Comparison of ENCODE assay signal across 29 cellular contexts in genomic region chr2:210517169-210517693, GRCh38. TPM values are rescaled to one million over a fixed set of nuclear protein-coding genes. Genes with fewer than 3 reads are reported as not detected.
DNase-seq lines count a peak whose midpoint lies in the region; ATAC-seq, FAIRE-seq and TF ChIP-seq lines count a peak whose summit lies in the region.
"Had no signal": no experiment of that assay in that cellular context is flagged by ENCODE, and none has a peak within 500 bp of the region (broad histone marks: within the 10 kb centered on the region; RNA-seq: fewer than 3 reads in every experiment).

No MANE protein-coding gene starts in this region.

- no peaks in the 10 kb centered on the region for H3K79me2 ChIP-seq in HepG2 (ENCODE audit: insufficient read depth, low read length)
- no peaks in the 10 kb centered on the region for H3K79me2 ChIP-seq in hepatocyte

- H3K4me3 ChIP-seq in HepG2 (replicated peaks in 1 of 3; ENCODE audit: insufficient read depth in 1 of 3, low read depth in 2 of 3, low read length in 3 of 3) (no peak overlapping the region), right lobe of liver (no peak overlapping the region), hepatocyte (no peak overlapping the region), mucosa of descending colon (no peak overlapping the region), small intestine (ENCODE audit: low read depth in 1 of 2, low read length in 2 of 2) (no peak overlapping the region), esophagus muscularis mucosa (no peak overlapping the region)
- H3K4me3 ChIP-seq: BLaER1, GM12878 had no signal

- no peaks in the 10 kb centered on the region for H3K36me3 ChIP-seq in HepG2 (replicated peaks in 1 of 2; ENCODE audit: control insufficient read depth in 1 of 2, insufficient read depth in 2 of 2, low read length in 2 of 2)
- H3K36me3 ChIP-seq in right lobe of liver: no peaks in the 10 kb centered on the region
- H3K36me3 ChIP-seq in hepatocyte (replicated peaks; ENCODE audit: insufficient read depth, low read depth): no peaks in the 10 kb centered on the region
- no peaks in the 10 kb centered on the region for H3K36me3 ChIP-seq in mucosa of descending colon (ENCODE audit: low read depth)
- no peaks in the 10 kb centered on the region for H3K36me3 ChIP-seq in small intestine (ENCODE audit: control insufficient read depth in 2 of 2, insufficient read depth in 2 of 2, low read length in 2 of 2)
- no peaks in the 10 kb centered on the region for H3K36me3 ChIP-seq in esophagus muscularis mucosa
- H3K36me3 ChIP-seq: BE2C, BLaER1 had no signal

- H3K9me3 ChIP-seq in HepG2 (ENCODE audit: low read length): no peaks in the 10 kb centered on the region
- H3K9me3 ChIP-seq in right lobe of liver: no peaks in the 10 kb centered on the region
- no peaks in the 10 kb centered on the region for H3K9me3 ChIP-seq in hepatocyte (ENCODE audit: low read depth)
- H3K9me3 ChIP-seq in mucosa of descending colon: no peaks in the 10 kb centered on the region
- H3K9me3 ChIP-seq in small intestine (ENCODE audit: control insufficient read depth, low read depth): no peaks in the 10 kb centered on the region
- H3K9me3 ChIP-seq in esophagus muscularis mucosa: peaks cover 0 to 11% (median 0%) of the 10 kb centered on the region in 4 donors
- H3K9me3 ChIP-seq: BE2C had no signal

- intact Hi-C loops in HepG2 (cut with micrococcal nuclease; ENCODE audit: unreplicated experiment): no loop called here
- intact Hi-C loops in right lobe of liver (cut with DNase I): no loop called here
- intact Hi-C loops in mucosa of descending colon (cut with DNase I, micrococcal nuclease): no loop called here
- intact Hi-C loops in esophagus muscularis mucosa (cut with DNase I): loop anchor here (10.0 kb wide), 1 partner anchor 1852 kb away; no protein-coding TSS in a partner anchor

- in situ Hi-C loops in HepG2 (cut with HindIII; ENCODE audit: extremely low pct_ligation_motif_present, low pct_unique_long_range_greater_than_20kb): no loop called here

- TF ChIP-seq RAD21 in HepG2 (CRISPR knock-in tag; IDR thresholded peaks at IDR 0.05): no peak

- FAIRE-seq in HepG2 (lab: Jason Lieb, UNC) (no peak), small intestine (lab: Jason Lieb, UNC) (no peak)
- FAIRE-seq: A204.1, GM12878, GM12892, GM18507 had no signal

- CTCF ChIA-PET in HepG2 (lab: Yijun Ruan, JAX; ENCODE audit: low intra/inter-chr PET ratio, low total read pairs): no interaction called here

- TF ChIP-seq POLR2A in HepG2 (IDR thresholded peaks at IDR 0.05; ENCODE audit: insufficient read depth in 1 of 2, low read depth in 2 of 2, low read length in 2 of 2) (no peak), right lobe of liver (IDR thresholded peaks at IDR 0.05) (no peak), esophagus muscularis mucosa (IDR thresholded peaks at IDR 0.05; ENCODE audit: low read depth) (no peak)

- DNase-seq in HepG2 (ENCODE audit: low spot score) (peak; percentile 36), right lobe of liver (no peak), hepatocyte (ENCODE audit: low spot score) (peak; percentile 28), mucosa of descending colon (peak in 1 of 3 donors; percentile 5), small intestine (peak; percentile 94), esophagus muscularis mucosa (ENCODE audit: extremely low spot score) (no peak), germinal center (ENCODE audit: low spot score) (no peak), NCI-H2171 (lab: John Stamatoyannopoulos, UW) (no peak)
- DNase-seq: ACHN; BE2C; C1 segment of cervical spinal cord; CD4-positive, alpha-beta memory T cell; CD4-positive, CD25-positive, alpha-beta regulatory T cell; CD8-positive, alpha-beta memory T cell; COR-L47; DMS 273 treated with DMSO at 0.1 percent for 48 hours; DMS153; DMS53; DMS79; DND-41; EL; GDM1 had no signal

- no peaks in the 10 kb centered on the region for H3K9me2 ChIP-seq in hepatocyte (replicated peaks; ENCODE audit: insufficient read depth)

- POLR2A ChIA-PET in HepG2 (lab: Yijun Ruan, JAX): no interaction called here

- H4K20me1 ChIP-seq in HepG2 (ENCODE audit: insufficient read depth, low read length) (no peaks in the 10 kb centered on the region), hepatocyte (ENCODE audit: insufficient read depth, poor library complexity, severe bottlenecking) (no peaks in the 10 kb centered on the region)
- H4K20me1 ChIP-seq: BLaER1 had no signal

- H3K4me1 ChIP-seq in HepG2 (ENCODE audit: insufficient read depth, low read length): peaks cover 8% of the 10 kb centered on the region
- no peaks in the 10 kb centered on the region for H3K4me1 ChIP-seq in right lobe of liver
- H3K4me1 ChIP-seq in hepatocyte (ENCODE audit: insufficient read depth): no peaks in the 10 kb centered on the region
- H3K4me1 ChIP-seq in mucosa of descending colon (ENCODE audit: low read depth): no peaks in the 10 kb centered on the region
- peaks cover 0 to 2% of the 10 kb centered on the region in 2 donors for H3K4me1 ChIP-seq in small intestine (ENCODE audit: control insufficient read depth in 2 of 2, insufficient read depth in 1 of 2, low read depth in 1 of 2, low read length in 1 of 2)
- H3K4me1 ChIP-seq in esophagus muscularis mucosa: no peaks in the 10 kb centered on the region
- H3K4me1 ChIP-seq: BE2C, BLaER1 had no signal

- no peak overlapping the region for H3K9ac ChIP-seq in HepG2 (ENCODE audit: insufficient read depth, low read depth, low read length)
- H3K9ac ChIP-seq: BLaER1 had no signal

- TF ChIP-seq CTCF in HepG2 (CRISPR knock-in tag; IDR thresholded peaks at IDR 0.05) (no peak), right lobe of liver (IDR thresholded peaks at IDR 0.05) (no peak), hepatocyte (IDR thresholded peaks at IDR 0.05; ENCODE audit: poor library complexity) (no peak), mucosa of descending colon (IDR thresholded peaks at IDR 0.05) (no peak), esophagus muscularis mucosa (IDR thresholded peaks at IDR 0.05) (no peak)

- ATAC-seq in HepG2: no peak
- no peak for ATAC-seq in right lobe of liver
- peak; percentile 63 for ATAC-seq in mucosa of descending colon
- ATAC-seq: GM12878 had no signal

- WGBS in HepG2 (ENCODE audit: low lambda C conversion rate): 64% methylated on average over 5 of the region's 5 CpGs
- WGBS in right lobe of liver (ENCODE audit: insufficient coverage, low coverage, low lambda C conversion rate, missing lambda C conversion rate): 76% methylated on average over 5 of the region's 5 CpGs
- WGBS in hepatocyte (ENCODE audit: low lambda C conversion rate, missing lambda C conversion rate): 49% methylated on average over 5 of the region's 5 CpGs
- 13 to 59% (median 30%) methylated on average over 5 of the region's 5 CpGs for WGBS in small intestine, 3 donors
- WGBS in esophagus muscularis mucosa: 87% methylated on average over 5 of the region's 5 CpGs

- no peaks in the 10 kb centered on the region for H3K27me3 ChIP-seq in HepG2 (ENCODE audit: control insufficient read depth in 1 of 2, insufficient read depth in 2 of 2, low read length in 2 of 2)
- H3K27me3 ChIP-seq in right lobe of liver: no peaks in the 10 kb centered on the region
- no peaks in the 10 kb centered on the region for H3K27me3 ChIP-seq in hepatocyte
- H3K27me3 ChIP-seq in small intestine (ENCODE audit: control insufficient read depth in 2 of 2, insufficient read depth in 2 of 2, low read length in 2 of 2): no peaks in the 10 kb centered on the region
- H3K27me3 ChIP-seq in esophagus muscularis mucosa: no peaks in the 10 kb centered on the region
- H3K27me3 ChIP-seq: BLaER1 had no signal

- no TSS peak for BruUV-seq in HepG2 (replicated peaks; lab: Mats Ljungman, UMichigan)

- 0 out of 4 replicates have a peak, but pooled peaks of 1 of the 2 experiments have one; percentile 10 for TF ChIP-seq EP300 in HepG2 (IDR thresholded peaks at IDR 0.05; ENCODE audit: low read depth in 2 of 2, low read length in 2 of 2)
- TF ChIP-seq EP300 in HepG2 (CRISPR knock-in tag; IDR thresholded peaks at IDR 0.05; ENCODE audit: borderline replicate concordance): no peak
- no peak for TF ChIP-seq EP300 in esophagus muscularis mucosa (IDR thresholded peaks at IDR 0.05)

- H3K4me2 ChIP-seq in HepG2 (ENCODE audit: low read depth, low read length) (no peak overlapping the region), hepatocyte (no peak overlapping the region)
- H3K4me2 ChIP-seq: BLaER1 had no signal

- H2AFZ ChIP-seq in HepG2 (ENCODE audit: low read length) (no peak overlapping the region), hepatocyte (no peak overlapping the region)

- H3K27ac ChIP-seq in HepG2 (ENCODE audit: extremely low read length, insufficient read depth, low read length): no peak overlapping the region
- H3K27ac ChIP-seq in right lobe of liver: no peak overlapping the region
- peak overlapping the region; percentile 19 for H3K27ac ChIP-seq in hepatocyte
- no peak overlapping the region for H3K27ac ChIP-seq in small intestine (ENCODE audit: low read depth in 1 of 2, low read length in 1 of 2)
- no peak overlapping the region for H3K27ac ChIP-seq in esophagus muscularis mucosa (replicated peaks in 1 of 4)
- H3K27ac ChIP-seq: 22Rv1, BLaER1 had no signal

RNA-seq across cellular contexts. Expression of gene CPS1, which starts 39.2 kb away (rescaled TPM):
- total RNA-seq in HepG2 (2016; rRNA removed; fragmentation: Illumina TruSeq; extraction: Trizol): 44.9 and 51.7 TPM in 2 replicates
- total RNA-seq in HepG2 (2016; cell fraction: cytosol; rRNA removed; fragmentation: Illumina TruSeq; extraction: Trizol; ENCODE audit: low read depth): 4.5 and 7.1 TPM in 2 replicates
- 42.6 and 49.0 TPM in 2 replicates for total RNA-seq in HepG2 (2016; cell fraction: insoluble cytoplasmic fraction; rRNA removed; fragmentation: Illumina TruSeq; extraction: Trizol)
- total RNA-seq in HepG2 (2016; cell fraction: membrane; rRNA removed; fragmentation: Illumina TruSeq; extraction: Trizol): 22.1 and 24.3 TPM in 2 replicates
- 47.7 and 52.3 TPM in 2 replicates for total RNA-seq in HepG2 (2016; cell fraction: nucleus; rRNA removed; fragmentation: Illumina TruSeq; extraction: Trizol)
- 17.6 and 24.4 TPM in 2 replicates for polyA plus RNA-seq in HepG2 (2011; rRNA removed)
- polyA plus RNA-seq in HepG2 (2011; cell fraction: cytosol; rRNA removed): 16.5 and 18.6 TPM in 2 replicates
- 16.9 and 18.9 TPM in 2 replicates for polyA plus RNA-seq in HepG2 (2011; cell fraction: nucleus; rRNA removed)
- polyA plus RNA-seq in HepG2 (2012): 13.0 and 24.2 TPM in 2 replicates
- 1.3 and 1.4 TPM in 2 replicates for polyA plus RNA-seq in HepG2 (2016; cell fraction: cytosol; fragmentation: Illumina TruSeq; extraction: Trizol; ENCODE audit: low read depth)
- polyA plus RNA-seq in HepG2 (2016; cell fraction: insoluble cytoplasmic fraction; fragmentation: Illumina TruSeq; extraction: Trizol; ENCODE audit: low read depth): 22.9 and 25.1 TPM in 2 replicates
- 7.7 and 8.8 TPM in 2 replicates for polyA plus RNA-seq in HepG2 (2016; cell fraction: membrane; fragmentation: Illumina TruSeq; extraction: Trizol; ENCODE audit: low read depth)
- 28.4 and 30.6 TPM in 2 replicates for polyA plus RNA-seq in HepG2 (2016; cell fraction: nucleus; fragmentation: Illumina TruSeq; extraction: Trizol; ENCODE audit: insufficient read depth, low read depth)
- polyA minus RNA-seq in HepG2 (2011; rRNA and poly(A)+ RNA removed; ENCODE audit: low replicate concordance): 49.7 and 1,370 TPM in 2 replicates
- polyA minus RNA-seq in HepG2 (2011; cell fraction: cytosol; rRNA and poly(A)+ RNA removed): 44.2 and 46.4 TPM in 2 replicates
- 89.2 and 97.7 TPM in 2 replicates for polyA minus RNA-seq in HepG2 (2011; cell fraction: nucleus; rRNA and poly(A)+ RNA removed)
- total RNA-seq in right lobe of liver: 1,000 to 10,000 TPM; 1,066 to 2,150 (median 1,343) TPM
- 587 and 618 TPM in 2 replicates for total RNA-seq in hepatocyte
- 145 and 239 TPM in 2 replicates for polyA plus RNA-seq in hepatocyte
- total RNA-seq in mucosa of descending colon: 1 to 10 TPM in 1 of 3 donors, under 1 TPM in 2; 0.29 to 1.5 (median 0.99) TPM
- 100 to 1,000 TPM in 2 of 3 donors, 10 to 100 TPM in 1; 64.0 to 191 (median 120) TPM for polyA plus RNA-seq in small intestine
- total RNA-seq in esophagus muscularis mucosa: 1 to 10 TPM; 1.0 to 2.4 (median 1.6) TPM
- polyA plus RNA-seq: CD14-positive monocyte; CD4-positive, alpha-beta memory T cell; CD4-positive, CD25-positive, alpha-beta regulatory T cell; CD8-positive, alpha-beta memory T cell had no signal

RNA-seq across cellular contexts. Expression of gene LANCL1, which starts 40.7 kb away (rescaled TPM):
- total RNA-seq in HepG2 (2016; rRNA removed; fragmentation: Illumina TruSeq; extraction: Trizol): 67.7 and 111 TPM in 2 replicates
- 4.6 and 5.6 TPM in 2 replicates for total RNA-seq in HepG2 (2016; cell fraction: cytosol; rRNA removed; fragmentation: Illumina TruSeq; extraction: Trizol; ENCODE audit: low read depth)
- total RNA-seq in HepG2 (2016; cell fraction: insoluble cytoplasmic fraction; rRNA removed; fragmentation: Illumina TruSeq; extraction: Trizol): 67.1 and 103 TPM in 2 replicates
- 19.3 and 21.2 TPM in 2 replicates for total RNA-seq in HepG2 (2016; cell fraction: membrane; rRNA removed; fragmentation: Illumina TruSeq; extraction: Trizol)
- total RNA-seq in HepG2 (2016; cell fraction: nucleus; rRNA removed; fragmentation: Illumina TruSeq; extraction: Trizol): 56.5 and 56.7 TPM in 2 replicates
- polyA plus RNA-seq in HepG2 (2011; rRNA removed): 45.4 and 53.5 TPM in 2 replicates
- 34.1 and 42.0 TPM in 2 replicates for polyA plus RNA-seq in HepG2 (2011; cell fraction: cytosol; rRNA removed)
- 34.7 and 38.4 TPM in 2 replicates for polyA plus RNA-seq in HepG2 (2011; cell fraction: nucleus; rRNA removed)
- 33.4 and 41.5 TPM in 2 replicates for polyA plus RNA-seq in HepG2 (2012)
- 3.3 and 3.5 TPM in 2 replicates for polyA plus RNA-seq in HepG2 (2016; cell fraction: cytosol; fragmentation: Illumina TruSeq; extraction: Trizol; ENCODE audit: low read depth)
- 83.5 and 85.9 TPM in 2 replicates for polyA plus RNA-seq in HepG2 (2016; cell fraction: insoluble cytoplasmic fraction; fragmentation: Illumina TruSeq; extraction: Trizol; ENCODE audit: low read depth)
- 8.6 and 10.0 TPM in 2 replicates for polyA plus RNA-seq in HepG2 (2016; cell fraction: membrane; fragmentation: Illumina TruSeq; extraction: Trizol; ENCODE audit: low read depth)
- 62.4 and 65.7 TPM in 2 replicates for polyA plus RNA-seq in HepG2 (2016; cell fraction: nucleus; fragmentation: Illumina TruSeq; extraction: Trizol; ENCODE audit: insufficient read depth, low read depth)
- 86.1 and 162 TPM in 2 replicates for polyA minus RNA-seq in HepG2 (2011; rRNA and poly(A)+ RNA removed; ENCODE audit: low replicate concordance)
- polyA minus RNA-seq in HepG2 (2011; cell fraction: cytosol; rRNA and poly(A)+ RNA removed): 56.5 and 59.2 TPM in 2 replicates
- 38.0 and 44.5 TPM in 2 replicates for polyA minus RNA-seq in HepG2 (2011; cell fraction: nucleus; rRNA and poly(A)+ RNA removed)
- total RNA-seq in right lobe of liver: 10 to 100 TPM; 16.1 to 20.6 (median 17.5) TPM
- total RNA-seq in hepatocyte: 40.2 and 43.7 TPM in 2 replicates
- polyA plus RNA-seq in hepatocyte: 13.5 and 22.7 TPM in 2 replicates
- 10 to 100 TPM; 20.8 to 45.5 (median 28.0) TPM for total RNA-seq in mucosa of descending colon
- polyA plus RNA-seq in small intestine: 10 to 100 TPM in 1 of 3 donors, 1 to 10 TPM in 2; 8.6 to 21.4 (median 8.9) TPM
- 10 to 100 TPM; 27.4 to 29.9 (median 27.8) TPM for total RNA-seq in esophagus muscularis mucosa

Comparison
In these comparisons a context has a peak if more than half of its experiments do, and no peak if none do; other contexts are left out.
1. DNase-seq: peak in HepG2 (single experiment), hepatocyte (single experiment) and small intestine (single experiment); none in right lobe of liver (0 of 3), esophagus muscularis mucosa (single experiment), germinal center (single experiment) and NCI-H2171 (single experiment).